In genomic region chr10:72889391-72889831, GRCh38 we compare ENCODE assay signal across 18 cellular contexts. TPM values are rescaled to one million over a fixed set of nuclear protein-coding genes. Genes with fewer than 3 reads are reported as not detected.
DNase-seq lines count a peak whose midpoint lies in the region; ATAC-seq lines count a peak whose summit lies in the region.
"Had no signal": no experiment of that assay in that cellular context is flagged by ENCODE, and none has a peak within 500 bp of the region (broad histone marks: within the 10 kb centered on the region; RNA-seq: fewer than 3 reads in every experiment).

No MANE protein-coding gene starts in this region.

- peaks cover 3% of the 10 kb centered on the region for H3K36me3 Mint-ChIP-seq in stimulated activated effector memory CD8-positive, alpha-beta T cell treated with anti-CD3 and anti-CD28 coated beads, Interleukin-12 subunit alpha, Interleukin-12 subunit beta, amount 100 ng/mL, for 72 hours

- ATAC-seq in stimulated activated effector memory CD8-positive, alpha-beta T cell treated with anti-CD3 and anti-CD28 coated beads, Interleukin-12 subunit alpha, Interleukin-12 subunit beta, amount 100 ng/mL, for 72 hours, result peak; percentile 62
- ATAC-seq in HG03280 (IDR thresholded peaks at IDR 0.05; ENCODE audit: unreplicated experiment), result no peak
- ATAC-seq in GM21786 (IDR thresholded peaks at IDR 0.05; ENCODE audit: unreplicated experiment), result no peak

- DNase-seq in NCI-H1417 (lab: John Stamatoyannopoulos, UW) (peak in 2 of 3 experiments; percentile 14 to 44), NCI-H1417 treated with DMSO at 0.1 percent for 48 hours (lab: John Stamatoyannopoulos, UW) (no peak), NCI-H446 (lab: John Stamatoyannopoulos, UW) (peak; percentile 32 to 52), dermis blood vessel endothelial cell (peak; percentile 41), nucleus accumbens (lab: John Stamatoyannopoulos, UW) (no peak)
- no peak for DNase-seq in stimulated activated effector memory CD8-positive, alpha-beta T cell treated with anti-CD3 and anti-CD28 coated beads, Interleukin-12 subunit alpha, Interleukin-12 subunit beta, amount 100 ng/mL, for 72 hours (ENCODE audit: low spot score in 2 of 2)
- DNase-seq: 8988T; activated CD4-positive, alpha-beta T cell treated with anti-CD3 and anti-CD28 coated beads for 4 hours; activated effector memory CD4-positive, alpha-beta T cell treated with Interleukin-2 at 50 U/mL for 16 hours; central memory CD4-positive, alpha-beta T cell; esophagus squamous epithelium; HFFc6; KBM-7; kidney glomerular epithelial cell; naive B cell had no signal

- no peaks in the 10 kb centered on the region for H3K9me3 Mint-ChIP-seq in stimulated activated effector memory CD8-positive, alpha-beta T cell treated with anti-CD3 and anti-CD28 coated beads, Interleukin-12 subunit alpha, Interleukin-12 subunit beta, amount 100 ng/mL, for 72 hours
- H3K9me3 Mint-ChIP-seq: HFFc6, naive B cell had no signal

- no peak overlapping the region for H3K27ac Mint-ChIP-seq in stimulated activated effector memory CD8-positive, alpha-beta T cell treated with anti-CD3 and anti-CD28 coated beads, Interleukin-12 subunit alpha, Interleukin-12 subunit beta, amount 100 ng/mL, for 72 hours
- H3K27ac Mint-ChIP-seq: HFFc6 had no signal

- peaks cover 7% of the 10 kb centered on the region for H3K4me1 Mint-ChIP-seq in stimulated activated effector memory CD8-positive, alpha-beta T cell treated with anti-CD3 and anti-CD28 coated beads, Interleukin-12 subunit alpha, Interleukin-12 subunit beta, amount 100 ng/mL, for 72 hours

- no peak overlapping the region for H3K4me3 Mint-ChIP-seq in stimulated activated effector memory CD8-positive, alpha-beta T cell treated with anti-CD3 and anti-CD28 coated beads, Interleukin-12 subunit alpha, Interleukin-12 subunit beta, amount 100 ng/mL, for 72 hours
- H3K4me3 Mint-ChIP-seq: HFFc6, naive B cell had no signal

RNA-seq across cellular contexts. Expression of gene OIT3, which starts 4.1 kb away (rescaled TPM):
- total RNA-seq in dermis blood vessel endothelial cell, result 0.34 TPM in 1 of 2 replicates, not detected in the other
- total RNA-seq: esophagus squamous epithelium, HFFc6, tibial nerve had no signal

Comparison
In these comparisons a context has a peak if more than half of its experiments do, and no peak if none do; other contexts are left out.
1. DNase-seq: peak in NCI-H1417 (2 of 3), NCI-H446 (2 of 2) and dermis blood vessel endothelial cell (single experiment); none in NCI-H1417 treated with DMSO at 0.1 percent for 48 hours (single experiment), stimulated activated effector memory CD8-positive, alpha-beta T cell treated with anti-CD3 and anti-CD28 coated beads, Interleukin-12 subunit alpha, Interleukin-12 subunit beta, amount 100 ng/mL, for 72 hours (0 of 2) and nucleus accumbens (0 of 56).